Comparison of ENCODE assay signal across 8 cellular contexts in genomic region chr7:131027287-131027773, GRCh38.
DNase-seq lines count a peak whose midpoint lies in the region.

No MANE protein-coding gene starts in this region.

- peaks cover 0 to 46% (median 12%) of the 10 kb centered on the region in 11 experiments; a peak in 15 of 22 replicates for H3K36me3 ChIP-seq in BLaER1 treated with 17β-estradiol and CSF1 and Interleukin-3, amounts not matched to agents 10 nM and 100 nM

- H3K4me3 ChIP-seq in BLaER1 treated with 17β-estradiol and CSF1 and Interleukin-3, amounts not matched to agents 10 nM and 100 nM: no peak overlapping the region

- peaks cover 0 to 62% (median 20%) of the 10 kb centered on the region in 10 experiments; a peak in 17 of 20 replicates for H3K4me1 ChIP-seq in BLaER1 treated with 17β-estradiol and CSF1 and Interleukin-3, amounts not matched to agents 10 nM and 100 nM

- peak overlapping the region in 6 of 11 experiments; percentile 6 to 81 (median 54); a peak in 10 of 22 replicates for H3K4me2 ChIP-seq in BLaER1 treated with 17β-estradiol and CSF1 and Interleukin-3, amounts not matched to agents 10 nM and 100 nM

- H3K27me3 ChIP-seq in BLaER1 treated with 17β-estradiol and CSF1 and Interleukin-3, amounts not matched to agents 10 nM and 100 nM: no peaks in the 10 kb centered on the region

- peaks cover 15 to 100% (median 64%) of the 10 kb centered on the region in 11 experiments; a peak in 17 of 22 replicates for H4K20me1 ChIP-seq in BLaER1 treated with 17β-estradiol and CSF1 and Interleukin-3, amounts not matched to agents 10 nM and 100 nM

- H3K9ac ChIP-seq in BLaER1 treated with 17β-estradiol and CSF1 and Interleukin-3, amounts not matched to agents 10 nM and 100 nM: no peak overlapping the region

- intact Hi-C loops in head of caudate nucleus (cut with DNase I): no loop called here

- peak overlapping the region in 2 of 11 experiments; percentile 31 to 63; a peak in 3 of 22 replicates for H3K27ac ChIP-seq in BLaER1 treated with 17β-estradiol and CSF1 and Interleukin-3, amounts not matched to agents 10 nM and 100 nM

- DNase-seq in HS-5 (ENCODE audit: low read depth): peak; percentile 62
- peak; percentile 28 for DNase-seq in activated T-cell treated with anti-CD3 and anti-CD28 coated beads for 4 hours
- DNase-seq in head of caudate nucleus: peak in 28 of 42 donors; percentile 6 to 68 (median 42)
- DNase-seq in stimulated activated naive CD4-positive, alpha-beta T cell treated with Interleukin-2 at 50 U/mL for 16 hours (lab: John Stamatoyannopoulos, UW): peak; percentile 42
- no peak for DNase-seq in ACHN
- no peak for DNase-seq in OCI-M2 (lab: John Stamatoyannopoulos, UW; ENCODE audit: unreplicated experiment)
- DNase-seq in HuH-7 (ENCODE audit: low spot score): no peak

- H3K9me3 ChIP-seq in BLaER1 treated with 17β-estradiol and CSF1 and Interleukin-3, amounts not matched to agents 10 nM and 100 nM (replicated peaks in 1 of 11): peaks cover 0 to 9% (median 0%) of the 10 kb centered on the region in 11 experiments; a peak in 5 of 22 replicates

- in situ Hi-C loops in ACHN (cut with HindIII; ENCODE audit: low pct_ligation_motif_present, low pct_unique_long_range_greater_than_20kb, low sequenced_read_pairs): no loop called here

Comparison
In these comparisons a context has a peak if more than half of its experiments do, and no peak if none do; other contexts are left out.
1. DNase-seq: peak in HS-5 (single experiment), activated T-cell treated with anti-CD3 and anti-CD28 coated beads for 4 hours (single experiment), head of caudate nucleus (28 of 42) and stimulated activated naive CD4-positive, alpha-beta T cell treated with Interleukin-2 at 50 U/mL for 16 hours (single experiment); none in ACHN (single experiment), OCI-M2 (single experiment) and HuH-7 (single experiment).